In the genomic region with DNA sequence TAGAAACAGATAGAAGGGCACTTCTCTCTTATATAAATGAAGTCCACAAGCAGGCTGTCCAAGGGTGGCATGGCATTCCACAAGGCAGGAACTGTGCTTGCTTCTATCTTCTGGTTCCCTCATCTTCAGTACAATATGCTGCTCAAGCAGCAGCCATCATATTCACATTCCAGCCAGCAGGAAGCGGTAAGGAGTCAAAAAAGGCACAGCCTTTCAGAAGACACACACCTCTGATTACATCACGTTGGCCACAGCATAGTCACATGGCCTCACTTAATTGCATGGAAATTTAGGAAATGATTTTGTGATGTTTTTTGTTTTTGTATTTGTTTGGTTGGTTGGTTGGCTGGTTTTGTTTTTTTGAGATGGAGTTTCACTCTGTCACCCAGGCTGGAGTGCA, we compare ENCODE assay signal across 2 cellular contexts.
TF ChIP-seq lines count a peak whose summit lies in the region.

No MANE protein-coding gene starts in this region.

TF ChIP-seq in Ishikawa, 13 proteins besides CTCF, POLR2A, EP300 and RAD21:
- TF ChIP-seq USF1 (IDR thresholded peaks at IDR 0.05) = peak; percentile 72
- TF ChIP-seq TEAD4 (IDR thresholded peaks at IDR 0.05) = peak; percentile 95
- TF ChIP-seq TAF1 (IDR thresholded peaks at IDR 0.05; ENCODE audit: low read depth) = no peak
- TF ChIP-seq NFIC (IDR thresholded peaks at IDR 0.05) = no peak
- no peak for TF ChIP-seq CEBPB (IDR thresholded peaks at IDR 0.05)
- no peak for TF ChIP-seq YY1 (IDR thresholded peaks at IDR 0.05; ENCODE audit: low read depth)

TF ChIP-seq in endothelial cell of umbilical vein, 7 proteins besides CTCF, POLR2A, EP300 and RAD21 (continued from another document):
- no peak for TF ChIP-seq MYC (IDR thresholded peaks at IDR 0.05; ENCODE audit: low read depth, low read length)
- no peak for TF ChIP-seq GATA2 (IDR thresholded peaks at IDR 0.05; ENCODE audit: insufficient read depth, insufficient read length, low read depth, low read length)
- TF ChIP-seq FOS (IDR thresholded peaks at IDR 0.05; ENCODE audit: borderline replicate concordance, insufficient read depth, low read length) = no peak
- no peak for TF ChIP-seq EZH2 (IDR thresholded peaks at IDR 0.05; ENCODE audit: borderline replicate concordance, low read depth, low read length, severe bottlenecking)
